22 cellular contexts compared by ENCODE assay signal in the genomic region with DNA sequence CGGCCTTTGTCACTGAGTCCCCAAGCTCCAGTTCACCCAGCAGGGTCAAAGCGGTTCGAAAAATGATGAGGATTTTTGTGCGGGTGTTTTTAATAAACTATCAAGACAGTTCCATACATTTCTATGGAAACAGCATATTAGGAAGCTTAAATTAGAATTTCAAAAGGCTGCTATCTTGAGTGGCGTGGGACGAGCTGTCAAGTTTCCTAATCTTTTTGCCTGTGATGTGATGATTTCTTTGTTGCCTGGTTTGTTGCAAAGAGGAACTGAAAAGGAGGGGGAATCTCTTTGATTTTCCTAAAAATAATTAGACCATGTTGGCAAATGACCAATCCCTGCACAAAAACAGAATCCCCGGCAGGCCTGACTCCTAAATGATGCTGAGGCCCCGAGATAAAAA.
DNase-seq lines count a peak whose midpoint lies in the region; ATAC-seq and TF ChIP-seq lines count a peak whose summit lies in the region.
"Had no signal": no experiment of that assay in that cellular context is flagged by ENCODE, and none has a peak within 500 bp of the region (broad histone marks: within the 10 kb centered on the region; RNA-seq: fewer than 3 reads in every experiment).

No MANE protein-coding gene starts in this region.

- H3K79me2 ChIP-seq in SU-DHL-6 (ENCODE audit: insufficient read depth, low read length), result no peaks in the 10 kb centered on the region
- H3K79me2 ChIP-seq: parathyroid adenoma had no signal

- intact Hi-C loops in ascending aorta (cut with DNase I), result no loop called here

- H3K36me3 Mint-ChIP-seq in memory B cell, result peaks cover 50% of the 10 kb centered on the region

- no peaks in the 10 kb centered on the region for H3F3A ChIP-seq in SU-DHL-6 (ENCODE audit: insufficient read depth)

- no peaks in the 10 kb centered on the region for H3K9me3 Mint-ChIP-seq in memory B cell
- H3K9me3 Mint-ChIP-seq: activated CD4-positive, alpha-beta T cell treated with anti-CD3 and anti-CD28 coated beads, Interleukin-2, amount 10 ng/mL, durations not matched to agents 7 days and 5 days had no signal

- H3K27me3 ChIP-seq in SU-DHL-6 (ENCODE audit: low read length) (no peaks in the 10 kb centered on the region), ascending aorta (no peaks in the 10 kb centered on the region)
- H3K27me3 ChIP-seq: esophagus squamous epithelium, sigmoid colon, tibial artery had no signal

- H3K36me3 ChIP-seq in SU-DHL-6 (ENCODE audit: low read length) (peaks cover 11% of the 10 kb centered on the region; the same call in 1 of the 2 replicates), ascending aorta (peaks cover 0 to 3% of the 10 kb centered on the region in 2 donors)
- H3K36me3 ChIP-seq: sigmoid colon had no signal

- H3K4me3 Mint-ChIP-seq in memory B cell, result no peak overlapping the region
- H3K4me3 Mint-ChIP-seq: activated CD4-positive, alpha-beta T cell treated with anti-CD3 and anti-CD28 coated beads, Interleukin-2, amount 10 ng/mL, durations not matched to agents 7 days and 5 days had no signal

- H3K4me3 ChIP-seq in SU-DHL-6 (ENCODE audit: insufficient read depth, low read length, poor library complexity, severe bottlenecking), result no peak overlapping the region
- no peak overlapping the region for H3K4me3 ChIP-seq in ascending aorta
- H3K4me3 ChIP-seq: esophagus squamous epithelium, sigmoid colon, tibial artery had no signal

- no peaks in the 10 kb centered on the region for H3K9me2 ChIP-seq in SU-DHL-6 (replicated peaks; ENCODE audit: insufficient read depth, low read length)

- H3K4me1 ChIP-seq in ascending aorta, result no peaks in the 10 kb centered on the region
- H3K4me1 ChIP-seq: Caco-2, esophagus squamous epithelium, parathyroid adenoma, sigmoid colon, tibial artery had no signal

- H2AFZ ChIP-seq in SU-DHL-6 (ENCODE audit: low read depth, low read length, severe bottlenecking), result no peak overlapping the region
- H2AFZ ChIP-seq: parathyroid adenoma had no signal

- TF ChIP-seq CTCF in SU-DHL-6 (IDR thresholded peaks at IDR 0.05; ENCODE audit: insufficient read depth, low read length, poor library complexity, severe bottlenecking) (no peak), ascending aorta (IDR thresholded peaks at IDR 0.05) (no peak)

- H3K4me2 ChIP-seq in SU-DHL-6 (ENCODE audit: low read depth, low read length, poor library complexity, severe bottlenecking), result no peak overlapping the region

- no peak overlapping the region for H3K9ac ChIP-seq in SU-DHL-6 (ENCODE audit: low read length)
- H3K9ac ChIP-seq: parathyroid adenoma had no signal

- ATAC-seq in memory B cell (ENCODE audit: low read depth), result no peak
- ATAC-seq in HG03571 (IDR thresholded peaks at IDR 0.05; ENCODE audit: unreplicated experiment), result no peak
- ATAC-seq: PC-3 had no signal

- no peaks in the 10 kb centered on the region for H3K9me3 ChIP-seq in SU-DHL-6 (ENCODE audit: insufficient read depth, low read length)
- H3K9me3 ChIP-seq in ascending aorta, result no peaks in the 10 kb centered on the region
- H3K9me3 ChIP-seq: Caco-2, esophagus squamous epithelium, sigmoid colon, tibial artery had no signal

- peaks cover 37% of the 10 kb centered on the region for H3K4me1 Mint-ChIP-seq in memory B cell

- H3K27ac ChIP-seq in SU-DHL-6 (ENCODE audit: low read depth, low read length) (peak overlapping the region; percentile 37; the same call in 1 of the 2 replicates), ascending aorta (no peak overlapping the region)
- H3K27ac ChIP-seq: esophagus squamous epithelium, parathyroid adenoma, sigmoid colon, tibial artery had no signal

- H4K20me1 ChIP-seq in SU-DHL-6 (ENCODE audit: low read depth, low read length), result no peaks in the 10 kb centered on the region

- no peaks in the 10 kb centered on the region for H3K27me3 Mint-ChIP-seq in memory B cell
- H3K27me3 Mint-ChIP-seq: activated CD4-positive, alpha-beta T cell treated with anti-CD3 and anti-CD28 coated beads, Interleukin-2, amount 10 ng/mL, durations not matched to agents 7 days and 5 days had no signal

- H3K27ac Mint-ChIP-seq in memory B cell, result peak overlapping the region; percentile 86
- H3K27ac Mint-ChIP-seq: activated CD4-positive, alpha-beta T cell treated with anti-CD3 and anti-CD28 coated beads, Interleukin-2, amount 10 ng/mL, durations not matched to agents 7 days and 5 days had no signal

- DNase-seq in Ammon's horn (ENCODE audit: low spot score), result peak; percentile 51
- DNase-seq in CD1c-positive myeloid dendritic cell (ENCODE audit: extremely low spot score), result peak; percentile 87
- DNase-seq in memory B cell (ENCODE audit: low spot score in 2 of 2), result no peak
- no peak for DNase-seq in HuH-7 (ENCODE audit: low spot score)
- DNase-seq in glomerular visceral epithelial cell (ENCODE audit: extremely low spot score), result no peak
- no peak for DNase-seq in ascending aorta (ENCODE audit: low spot score in 2 of 2)
- DNase-seq: activated CD4-positive, alpha-beta T cell treated with anti-CD3 and anti-CD28 coated beads, Interleukin-2, amount 10 ng/mL, durations not matched to agents 7 days and 5 days; activated naive CD4-positive, alpha-beta T cell; Caco-2; effector CD4-positive, alpha-beta T cell; esophagus squamous epithelium; HCEC 1CT; NCI-H1436; NCI-H524 treated with DMSO at 0.1 percent for 48 hours; PC-3; SHP77; sigmoid colon; T-helper 1 cell; tibial artery had no signal

Comparison
In these comparisons a context has a peak if more than half of its experiments do, and no peak if none do; other contexts are left out.
1. DNase-seq: peak in Ammon's horn (single experiment) and CD1c-positive myeloid dendritic cell (single experiment); none in memory B cell (0 of 2), HuH-7 (single experiment), glomerular visceral epithelial cell (single experiment) and ascending aorta (0 of 2).